Comparison of ENCODE assay signal across 9 cellular contexts in genomic region chr17:31052187-31052889, GRCh38. TPM values are rescaled to one million over a fixed set of nuclear protein-coding genes. Genes with fewer than 3 reads are reported as not detected.
DNase-seq lines count a peak whose midpoint lies in the region; ATAC-seq and TF ChIP-seq lines count a peak whose summit lies in the region.
"Had no signal": no experiment of that assay in that cellular context is flagged by ENCODE, and none has a peak within 500 bp of the region (broad histone marks: within the 10 kb centered on the region; RNA-seq: fewer than 3 reads in every experiment).

No MANE protein-coding gene starts in this region.

- in situ Hi-C loops in gastrocnemius medialis (cut with MboI; ENCODE audit: low sequenced_read_pairs in 4 of 4) = no loop called here

- no peaks in the 10 kb centered on the region for H3K27me3 ChIP-seq in gastrocnemius medialis

- peak; percentile 16 to 60 for ATAC-seq in gastrocnemius medialis

- H3K27me3 Mint-ChIP-seq in glutamatergic neuron (ENCODE audit: unreplicated experiment) = peaks cover 4% of the 10 kb centered on the region

- no peak overlapping the region for H3K27ac Mint-ChIP-seq in glutamatergic neuron (ENCODE audit: unreplicated experiment)
- H3K27ac Mint-ChIP-seq: activated naive CD4-positive, alpha-beta T cell treated with anti-CD3 and anti-CD28 coated beads, Interleukin-2, amount 50 U/mL, for 24 hours had no signal

- H3K9me3 Mint-ChIP-seq in glutamatergic neuron (ENCODE audit: unreplicated experiment) = peaks cover 4% of the 10 kb centered on the region
- H3K9me3 Mint-ChIP-seq: activated naive CD4-positive, alpha-beta T cell treated with anti-CD3 and anti-CD28 coated beads, Interleukin-2, amount 50 U/mL, for 24 hours had no signal

- TF ChIP-seq CTCF in fibroblast of the aortic adventitia (IDR thresholded peaks at IDR 0.05; ENCODE audit: insufficient read depth, low read length) (no peak), gastrocnemius medialis (IDR thresholded peaks at IDR 0.05 in 4 of 5, conservative IDR thresholded peaks at IDR 0.05 in 1 of 5) (no peak), glutamatergic neuron (IDR thresholded peaks at IDR 0.05; ENCODE audit: partially characterized antibody, unreplicated experiment) (no peak)

- intact Hi-C loops in gastrocnemius medialis (cut with DNase I; ENCODE audit: low total_unique reads) = no loop called here

- DNase-seq in H4 (ENCODE audit: low spot score) (peak; percentile 97), SIG-M5 treated with dmso at 0.1 percent for 504 hours (lab: John Stamatoyannopoulos, UW; ENCODE audit: unreplicated experiment) (peak; percentile 77), fibroblast of the aortic adventitia (ENCODE audit: low read depth) (peak; percentile 98), gastrocnemius medialis (peak; percentile 6 to 34), SK-N-DZ (ENCODE audit: low spot score) (no peak), DMS79 (lab: John Stamatoyannopoulos, UW) (no peak), glutamatergic neuron (no peak), NCI-H187 (lab: John Stamatoyannopoulos, UW) (no peak)

- H3K9me3 ChIP-seq in gastrocnemius medialis = no peaks in the 10 kb centered on the region

- no peak overlapping the region for H3K4me3 Mint-ChIP-seq in glutamatergic neuron (ENCODE audit: unreplicated experiment)
- H3K4me3 Mint-ChIP-seq: activated naive CD4-positive, alpha-beta T cell treated with anti-CD3 and anti-CD28 coated beads, Interleukin-2, amount 50 U/mL, for 24 hours had no signal

- H3K4me1 ChIP-seq in gastrocnemius medialis = no peaks in the 10 kb centered on the region

- H3K4me3 ChIP-seq in fibroblast of the aortic adventitia (ENCODE audit: low read depth, low read length) (peak overlapping the region; percentile 31), gastrocnemius medialis (no peak overlapping the region)

- H3K36me3 Mint-ChIP-seq in glutamatergic neuron (ENCODE audit: unreplicated experiment) = peaks cover 10% of the 10 kb centered on the region

- TF ChIP-seq POLR2A in gastrocnemius medialis (IDR thresholded peaks at IDR 0.05) = no peak

- H3K27ac ChIP-seq in gastrocnemius medialis = no peak overlapping the region

- H3K4me1 Mint-ChIP-seq in glutamatergic neuron (ENCODE audit: low read depth, unreplicated experiment) = no peaks in the 10 kb centered on the region

- H3K36me3 ChIP-seq in gastrocnemius medialis = no peaks in the 10 kb centered on the region

RNA-seq across cellular contexts. Expression of gene NF1, which starts 42.4 kb away (rescaled TPM):
- 12.8 and 23.2 TPM in 2 replicates for total RNA-seq in H4 (2014; rRNA removed; shearing (Covaris generic))
- total RNA-seq in fibroblast of the aortic adventitia (ENCODE audit: low replicate concordance) (59.3 and 79.7 TPM in 2 replicates), gastrocnemius medialis (10 to 100 TPM; 23.6 to 47.3 (median 32.0) TPM), glutamatergic neuron (ENCODE audit: unreplicated experiment) (87.6 TPM)
- 11.8 and 14.5 TPM in 2 replicates for polyA plus RNA-seq in SK-N-DZ (2014; cell fraction: cytosol; rRNA removed)
- polyA plus RNA-seq in SK-N-DZ (2014; cell fraction: nucleus; rRNA removed) = 11.6 and 19.6 TPM in 2 replicates

Comparison
In these comparisons a context has a peak if more than half of its experiments do, and no peak if none do; other contexts are left out.
1. DNase-seq: peak in H4 (single experiment), SIG-M5 treated with dmso at 0.1 percent for 504 hours (single experiment), fibroblast of the aortic adventitia (single experiment) and gastrocnemius medialis (2 of 2); none in SK-N-DZ (single experiment), DMS79 (single experiment), glutamatergic neuron (single experiment) and NCI-H187 (0 of 2).